ENCODE assay signal across 12 cellular contexts in the genomic region with DNA sequence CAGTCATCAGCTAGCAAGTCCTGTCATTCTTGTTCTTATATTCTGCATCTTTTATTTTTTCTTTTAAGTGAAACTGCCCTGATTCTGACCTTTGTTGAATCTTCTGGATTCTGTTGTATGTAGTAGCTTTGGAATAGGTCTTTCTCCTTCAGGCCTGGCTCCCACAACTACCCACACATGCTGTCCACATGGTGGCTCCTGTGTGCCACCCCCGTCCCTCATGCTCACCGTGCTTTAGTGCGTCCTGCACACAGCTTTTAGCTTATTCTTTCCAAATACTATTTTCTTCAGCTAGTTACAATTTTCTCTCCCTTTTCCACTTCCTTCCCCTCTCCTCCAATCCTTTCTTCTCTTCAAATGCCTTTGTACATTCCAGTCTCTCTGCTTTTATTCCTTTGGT.
DNase-seq lines count a peak whose midpoint lies in the region; ATAC-seq and TF ChIP-seq lines count a peak whose summit lies in the region.
"Had no signal": no experiment of that assay in that cellular context is flagged by ENCODE, and none has a peak within 500 bp of the region (broad histone marks: within the 10 kb centered on the region; RNA-seq: fewer than 3 reads in every experiment).

No MANE protein-coding gene starts in this region.

- TF ChIP-seq CTCF in VCaP (conservative IDR thresholded peaks at IDR 0.05), result peak; percentile 81
- peak; percentile 31 to 61 (median 40) for TF ChIP-seq CTCF in gastrocnemius medialis (IDR thresholded peaks at IDR 0.05 in 4 of 5, conservative IDR thresholded peaks at IDR 0.05 in 1 of 5)
- no peak for TF ChIP-seq CTCF in CD14-positive monocyte (IDR thresholded peaks at IDR 0.05)

- no peaks in the 10 kb centered on the region for H3K4me1 Mint-ChIP-seq in CD14-positive monocyte

- ATAC-seq in left cardiac atrium (peak; percentile 45 to 81), gastrocnemius medialis (peak; percentile 75 to 82), GM21737 (IDR thresholded peaks at IDR 0.05; ENCODE audit: unreplicated experiment) (no peak), GM19023 (IDR thresholded peaks at IDR 0.05; ENCODE audit: unreplicated experiment) (no peak)

- H3K36me3 ChIP-seq in gastrocnemius medialis, result no peaks in the 10 kb centered on the region

- H3K27ac Mint-ChIP-seq in CD14-positive monocyte, result no peak overlapping the region

- H3K4me1 ChIP-seq in gastrocnemius medialis, result peaks cover 5% of the 10 kb centered on the region in 2 donors
- H3K4me1 ChIP-seq: HAP-1, sigmoid colon had no signal

- H3K36me3 Mint-ChIP-seq in CD14-positive monocyte, result peaks cover 62 to 68% of the 10 kb centered on the region in 2 donors

- H3K9me3 Mint-ChIP-seq in CD14-positive monocyte, result no peaks in the 10 kb centered on the region

- intact Hi-C loops in left cardiac atrium (cut with DNase I), result loop anchor here in 1 of 2 donors (5.0 to 10.0 kb wide), 2 partner anchors 101 to 142 kb away; no protein-coding TSS in a partner anchor
- intact Hi-C loops in gastrocnemius medialis (cut with DNase I; ENCODE audit: low total_unique reads), result loop anchor here (5.0 to 10.0 kb wide), 2 partner anchors 409 to 467 kb away; partner anchors contain the start of gene TGM2
- intact Hi-C loops in CD14-positive monocyte (cut with micrococcal nuclease), result no loop called here

- no peaks in the 10 kb centered on the region for H3K27me3 ChIP-seq in gastrocnemius medialis
- H3K27me3 ChIP-seq: sigmoid colon had no signal

- H3K4me3 Mint-ChIP-seq in CD14-positive monocyte, result no peak overlapping the region

- in situ Hi-C loops in gastrocnemius medialis (cut with MboI; ENCODE audit: low sequenced_read_pairs in 4 of 4), result loop anchor here in 1 of 4 donors (25.0 kb wide), 1 partner anchor 232 kb away; no protein-coding TSS in a partner anchor

- DNase-seq in NCI-H748 (lab: John Stamatoyannopoulos, UW; ENCODE audit: unreplicated experiment) (peak; percentile 14), NCI-H748 treated with DMSO at 0.1 percent for 48 hours (lab: John Stamatoyannopoulos, UW) (no peak), left cardiac atrium (no peak), gastrocnemius medialis (peak; percentile 17 to 37), CD14-positive monocyte (ENCODE audit: low spot score) (no peak)
- DNase-seq: activated CD8-positive, alpha-beta memory T cell treated with anti-CD3 and anti-CD28 coated beads, Interleukin-2, amount 50 U/mL, for 48 hours; sigmoid colon had no signal

- H3K27ac ChIP-seq in VCaP, result peak overlapping the region; percentile 37
- H3K27ac ChIP-seq in gastrocnemius medialis, result no peak overlapping the region
- H3K27ac ChIP-seq: sigmoid colon had no signal

- no peaks in the 10 kb centered on the region for H3K9me3 ChIP-seq in gastrocnemius medialis
- H3K9me3 ChIP-seq: HAP-1, sigmoid colon had no signal

- no peaks in the 10 kb centered on the region for H3K27me3 Mint-ChIP-seq in CD14-positive monocyte (ENCODE audit: low read depth in 3 of 3)

- no peak overlapping the region for H3K4me3 ChIP-seq in gastrocnemius medialis
- H3K4me3 ChIP-seq: HAP-1, lung, sigmoid colon had no signal

- no peak for TF ChIP-seq POLR2A in gastrocnemius medialis (IDR thresholded peaks at IDR 0.05)

Comparison
In these comparisons a context has a peak if more than half of its experiments do, and no peak if none do; other contexts are left out.
1. DNase-seq: peak in NCI-H748 (single experiment) and gastrocnemius medialis (2 of 2); none in NCI-H748 treated with DMSO at 0.1 percent for 48 hours (single experiment), left cardiac atrium (single experiment) and CD14-positive monocyte (single experiment).
2. ATAC-seq: peak in left cardiac atrium (2 of 2) and gastrocnemius medialis (2 of 2); none in GM21737 (single experiment) and GM19023 (single experiment).